14 cellular contexts compared by ENCODE assay signal in genomic region chr4:41029098-41029497, GRCh38.
DNase-seq lines count a peak whose midpoint lies in the region; ATAC-seq and TF ChIP-seq lines count a peak whose summit lies in the region.
"Had no signal": no experiment of that assay in that cellular context is flagged by ENCODE, and none has a peak within 500 bp of the region (broad histone marks: within the 10 kb centered on the region; RNA-seq: fewer than 3 reads in every experiment).

No MANE protein-coding gene starts in this region.

- no peak for TF ChIP-seq EP300 in transverse colon (IDR thresholded peaks at IDR 0.05; ENCODE audit: low read depth)

- H3K27ac Mint-ChIP-seq in HFFc6 (peak overlapping the region; percentile 73), mesothelial cell of epicardium (peak overlapping the region; percentile 45)
- no peak overlapping the region for H3K27ac Mint-ChIP-seq in activated CD8-positive, alpha-beta T cell treated with anti-CD3 and anti-CD28 coated beads, Interleukin-2, amount 10 ng/mL, durations not matched to agents 7 days and 5 days
- H3K27ac Mint-ChIP-seq: activated CD4-positive, alpha-beta T cell treated with anti-CD3 and anti-CD28 coated beads, Interleukin-2, amount 10 ng/mL, durations not matched to agents 24 days and 14 days had no signal

- no peak overlapping the region for H3K23ac ChIP-seq in mesenchymal stem cell (ENCODE audit: low read length in 2 of 2)

- H2AFZ ChIP-seq in mesenchymal stem cell (ENCODE audit: low read depth, low read length): no peak overlapping the region

- H2BK5ac ChIP-seq in mesenchymal stem cell (ENCODE audit: low read depth, low read length, poor library complexity, severe bottlenecking): no peak overlapping the region

- H3K4me2 ChIP-seq in mesenchymal stem cell (ENCODE audit: low read length, poor library complexity, severe bottlenecking): no peak overlapping the region

- H3K36me3 Mint-ChIP-seq in HFFc6 (ENCODE audit: low read depth) (peaks cover 26% of the 10 kb centered on the region), mesothelial cell of epicardium (peaks cover 45% of the 10 kb centered on the region)
- H3K36me3 Mint-ChIP-seq in activated CD8-positive, alpha-beta T cell treated with anti-CD3 and anti-CD28 coated beads, Interleukin-2, amount 10 ng/mL, durations not matched to agents 7 days and 5 days (ENCODE audit: low read depth): no peaks in the 10 kb centered on the region

- H3K27me3 ChIP-seq in transverse colon (no peaks in the 10 kb centered on the region), mesenchymal stem cell (ENCODE audit: control insufficient read depth in 1 of 2, insufficient read depth in 1 of 2, low read length in 2 of 2) (no peaks in the 10 kb centered on the region)
- H3K27me3 ChIP-seq: suprapubic skin had no signal

- peaks cover 0 to 10% (median 2%) of the 10 kb centered on the region in 4 donors for H3K36me3 ChIP-seq in transverse colon
- peaks cover 0 to 10% of the 10 kb centered on the region in 2 experiments for H3K36me3 ChIP-seq in mesenchymal stem cell (ENCODE audit: control insufficient read depth in 1 of 2, insufficient read depth in 2 of 2, low read depth in 1 of 2, low read length in 2 of 2)

- H3K79me1 ChIP-seq in mesenchymal stem cell (replicated peaks; ENCODE audit: low read length, poor library complexity, severe bottlenecking): peaks cover 28% of the 10 kb centered on the region

- H3K14ac ChIP-seq in mesenchymal stem cell (ENCODE audit: low read length in 2 of 2): no peak overlapping the region

- ATAC-seq in activated CD8-positive, alpha-beta T cell treated with anti-CD3 and anti-CD28 coated beads, Interleukin-2, amount 10 ng/mL, durations not matched to agents 7 days and 5 days: no peak

- H4K91ac ChIP-seq in mesenchymal stem cell (ENCODE audit: low read length): no peak overlapping the region

- H2BK12ac ChIP-seq in mesenchymal stem cell (ENCODE audit: low read length in 2 of 2): no peak overlapping the region

- TF ChIP-seq CTCF in HFFc6 (IDR thresholded peaks at IDR 0.05): no peak
- no peak for TF ChIP-seq CTCF in choroid plexus epithelial cell (conservative IDR thresholded peaks at IDR 0.05; ENCODE audit: low read depth, low read length)
- no peak for TF ChIP-seq CTCF in mesothelial cell of epicardium (IDR thresholded peaks at IDR 0.05; ENCODE audit: unreplicated experiment)
- no peak for TF ChIP-seq CTCF in transverse colon (IDR thresholded peaks at IDR 0.05)

- peak overlapping the region; percentile 60 for H3K4me3 Mint-ChIP-seq in HFFc6
- no peak overlapping the region for H3K4me3 Mint-ChIP-seq in mesothelial cell of epicardium
- H3K4me3 Mint-ChIP-seq in activated CD8-positive, alpha-beta T cell treated with anti-CD3 and anti-CD28 coated beads, Interleukin-2, amount 10 ng/mL, durations not matched to agents 7 days and 5 days: no peak overlapping the region
- H3K4me3 Mint-ChIP-seq: activated CD4-positive, alpha-beta T cell treated with anti-CD3 and anti-CD28 coated beads, Interleukin-2, amount 10 ng/mL, durations not matched to agents 24 days and 14 days had no signal

- H3K27me3 Mint-ChIP-seq in HFFc6 (ENCODE audit: insufficient read depth) (no peaks in the 10 kb centered on the region; the same call in 1 of the 2 replicates), mesothelial cell of epicardium (ENCODE audit: low read depth) (no peaks in the 10 kb centered on the region)
- no peaks in the 10 kb centered on the region for H3K27me3 Mint-ChIP-seq in activated CD8-positive, alpha-beta T cell treated with anti-CD3 and anti-CD28 coated beads, Interleukin-2, amount 10 ng/mL, durations not matched to agents 7 days and 5 days (ENCODE audit: low read depth)
- H3K27me3 Mint-ChIP-seq: activated CD4-positive, alpha-beta T cell treated with anti-CD3 and anti-CD28 coated beads, Interleukin-2, amount 10 ng/mL, durations not matched to agents 24 days and 14 days had no signal

- H3K4ac ChIP-seq in mesenchymal stem cell (ENCODE audit: low read depth in 1 of 2, low read length in 2 of 2): no peak overlapping the region

- H3K4me1 Mint-ChIP-seq in HFFc6 (ENCODE audit: low read depth) (peaks cover 44% of the 10 kb centered on the region), mesothelial cell of epicardium (peaks cover 12% of the 10 kb centered on the region)
- H3K4me1 Mint-ChIP-seq in activated CD8-positive, alpha-beta T cell treated with anti-CD3 and anti-CD28 coated beads, Interleukin-2, amount 10 ng/mL, durations not matched to agents 7 days and 5 days (ENCODE audit: low read depth): no peaks in the 10 kb centered on the region
- H3K4me1 Mint-ChIP-seq: activated CD4-positive, alpha-beta T cell treated with anti-CD3 and anti-CD28 coated beads, Interleukin-2, amount 10 ng/mL, durations not matched to agents 24 days and 14 days had no signal

- no peak overlapping the region for H2AK5ac ChIP-seq in mesenchymal stem cell (ENCODE audit: low read length, severe bottlenecking)

- H3K9me3 Mint-ChIP-seq in HFFc6 (peaks cover 29% of the 10 kb centered on the region), mesothelial cell of epicardium (peaks cover 29% of the 10 kb centered on the region)
- peaks cover 19% of the 10 kb centered on the region for H3K9me3 Mint-ChIP-seq in activated CD8-positive, alpha-beta T cell treated with anti-CD3 and anti-CD28 coated beads, Interleukin-2, amount 10 ng/mL, durations not matched to agents 7 days and 5 days (ENCODE audit: insufficient read depth)

- CTCF ChIA-PET in activated CD8-positive, alpha-beta T cell treated with anti-CD3 and anti-CD28 coated beads, Interleukin-2, amount 10 ng/mL, durations not matched to agents 7 days and 5 days (lab: Charles Lee): interaction anchor here (0.9 kb wide), 1 partner anchor 13 kb away, joined by 3 read pairs; no protein-coding TSS in a partner anchor

- POLR2A ChIA-PET in activated CD8-positive, alpha-beta T cell treated with anti-CD3 and anti-CD28 coated beads, Interleukin-2, amount 10 ng/mL, durations not matched to agents 7 days and 5 days (lab: Charles Lee): no interaction called here

- in situ Hi-C loops in transverse colon (cut with MboI; ENCODE audit: low pct_ligation_motif_present in 1 of 4, low pct_unique_long_range_greater_than_20kb in 1 of 4, low sequenced_read_pairs in 3 of 4): no loop called here

- H2BK120ac ChIP-seq in mesenchymal stem cell (ENCODE audit: low read depth, low read length): no peak overlapping the region

- peaks cover 23 to 30% of the 10 kb centered on the region in 2 donors for H3K9me3 ChIP-seq in transverse colon
- H3K9me3 ChIP-seq in mesenchymal stem cell (ENCODE audit: control insufficient read depth, low read length): peaks cover 27% of the 10 kb centered on the region

- H3K9ac ChIP-seq in mesenchymal stem cell (ENCODE audit: low read length): no peak overlapping the region

- H3K4me1 ChIP-seq in transverse colon (peaks cover 0 to 7% (median 0%) of the 10 kb centered on the region in 4 donors), mesenchymal stem cell (ENCODE audit: control insufficient read depth, insufficient read depth, low read depth, low read length) (no peaks in the 10 kb centered on the region)
- H3K4me1 ChIP-seq: suprapubic skin had no signal

- no peak for DNase-seq in HFFc6
- peak; percentile 13 for DNase-seq in choroid plexus epithelial cell (ENCODE audit: low read depth)
- DNase-seq in mesothelial cell of epicardium (ENCODE audit: low spot score in 2 of 2, unreplicated experiment in 2 of 2): no peak
- DNase-seq in transverse colon: no peak
- DNase-seq in NCI-H2196 treated with DMSO at 0.1 percent for 48 hours (lab: John Stamatoyannopoulos, UW; ENCODE audit: unreplicated experiment): no peak
- DNase-seq in activated CD8-positive, alpha-beta T cell treated with anti-CD3 and anti-CD28 coated beads, Interleukin-2, amount 10 ng/mL, durations not matched to agents 7 days and 5 days: no peak
- no peak for DNase-seq in mesenchymal stem cell
- DNase-seq: activated CD4-positive, alpha-beta T cell treated with anti-CD3 and anti-CD28 coated beads, Interleukin-2, amount 10 ng/mL, durations not matched to agents 24 days and 14 days; central memory CD4-positive, alpha-beta T cell; effector memory CD4-positive, alpha-beta T cell; NCI-H1417; NCI-H748 treated with DMSO at 0.1 percent for 48 hours; SHP77 had no signal

- intact Hi-C loops in transverse colon (cut with DNase I; ENCODE audit: low total_unique reads): no loop called here

- no peak overlapping the region for H4K8ac ChIP-seq in mesenchymal stem cell (ENCODE audit: low read length)

- 67 to 75% methylated on average over 3 of the region's 3 CpGs for WGBS in transverse colon (ENCODE audit: low coverage in 1 of 2), 2 donors
- 100% methylated on average over 3 of the region's 3 CpGs for WGBS in mesenchymal stem cell

- H3K27ac ChIP-seq in transverse colon (peak overlapping the region; percentile 3 to 48 (median 19)), mesenchymal stem cell (ENCODE audit: low read length, poor library complexity, severe bottlenecking) (no peak overlapping the region)

- H2BK15ac ChIP-seq in mesenchymal stem cell (ENCODE audit: low read depth, poor library complexity, severe bottlenecking): no peak overlapping the region

- no peak for TF ChIP-seq POLR2A in transverse colon (IDR thresholded peaks at IDR 0.05)

- H3K4me3 ChIP-seq in choroid plexus epithelial cell (ENCODE audit: low read depth, low read length) (no peak overlapping the region), transverse colon (no peak overlapping the region), mesenchymal stem cell (ENCODE audit: insufficient read depth in 1 of 2, low read depth in 1 of 2, low read length in 2 of 2) (no peak overlapping the region)
- H3K4me3 ChIP-seq: suprapubic skin had no signal

- H3K18ac ChIP-seq in mesenchymal stem cell (ENCODE audit: low read depth in 1 of 2, low read length in 2 of 2): no peak overlapping the region
